Comparison of ENCODE assay signal across 7 cellular contexts in genomic region chr18:63979409-63979908, GRCh38. TPM values are rescaled to one million over a fixed set of nuclear protein-coding genes. Genes with fewer than 3 reads are reported as not detected.
DNase-seq lines count a peak whose midpoint lies in the region; ATAC-seq, FAIRE-seq and TF ChIP-seq lines count a peak whose summit lies in the region.

No MANE protein-coding gene starts in this region.

- H3K4me3 ChIP-seq in Peyer's patch, result peak overlapping the region in 2 of 4 donors; percentile 4 to 21
- H3K4me3 ChIP-seq in astrocyte of the spinal cord (ENCODE audit: low read depth, low read length), result peak overlapping the region; percentile 6
- peak overlapping the region in 3 of 4 donors; percentile 8 to 39 (median 10) for H3K4me3 ChIP-seq in gastrocnemius medialis

- intact Hi-C loops in gastrocnemius medialis (cut with DNase I; ENCODE audit: low total_unique reads), result loop anchor here (10.0 kb wide), 1 partner anchor 465 kb away; no protein-coding TSS in a partner anchor

- DNase-seq in G401 (ENCODE audit: low spot score) (peak; percentile 69), HTR-8/SVneo (ENCODE audit: insufficient read length, low spot score) (peak; percentile 25), Peyer's patch (peak in 2 of 3 donors; percentile 44 to 78), astrocyte of the spinal cord (ENCODE audit: low read depth, low spot score) (peak; percentile 73), hippocampal formation (lab: John Stamatoyannopoulos, UW) (peak; percentile 23 to 66), gastrocnemius medialis (peak; percentile 9 to 23)

- TF ChIP-seq POLR2A in Peyer's patch (IDR thresholded peaks at IDR 0.05) (no peak), gastrocnemius medialis (IDR thresholded peaks at IDR 0.05) (no peak)

- no peaks in the 10 kb centered on the region for H3K27me3 ChIP-seq in Peyer's patch
- no peaks in the 10 kb centered on the region for H3K27me3 ChIP-seq in gastrocnemius medialis

- peaks cover 0 to 8% (median 0%) of the 10 kb centered on the region in 4 donors for H3K4me1 ChIP-seq in Peyer's patch
- peaks cover 0 to 7% of the 10 kb centered on the region in 2 donors for H3K4me1 ChIP-seq in gastrocnemius medialis

- H3K9me3 ChIP-seq in Peyer's patch (no peaks in the 10 kb centered on the region), gastrocnemius medialis (no peaks in the 10 kb centered on the region)

- TF ChIP-seq CTCF in Peyer's patch (IDR thresholded peaks at IDR 0.05) (peak; percentile 50 to 87 (median 80)), astrocyte of the spinal cord (IDR thresholded peaks at IDR 0.05; ENCODE audit: low read depth, low read length) (peak; percentile 92), gastrocnemius medialis (IDR thresholded peaks at IDR 0.05 in 4 of 5, conservative IDR thresholded peaks at IDR 0.05 in 1 of 5) (peak; percentile 43 to 75 (median 55))

- no peak for FAIRE-seq in HTR-8/SVneo (lab: Jason Lieb, UNC)

- in situ Hi-C loops in G401 (cut with HindIII; ENCODE audit: low sequenced_read_pairs), result no loop called here
- in situ Hi-C loops in astrocyte of the spinal cord (cut with HindIII; ENCODE audit: low sequenced_read_pairs), result no loop called here
- in situ Hi-C loops in gastrocnemius medialis (cut with MboI; ENCODE audit: low sequenced_read_pairs in 4 of 4), result loop anchor here (25.0 kb wide), 1 partner anchor 467 kb away; no protein-coding TSS in a partner anchor

- ATAC-seq in GM21390 (IDR thresholded peaks at IDR 0.05; ENCODE audit: unreplicated experiment) (peak; percentile 71), gastrocnemius medialis (peak; percentile 50 to 78)

- peaks cover 0 to 39% (median 0%) of the 10 kb centered on the region in 3 donors for H3K36me3 ChIP-seq in Peyer's patch
- peaks cover 0 to 10% of the 10 kb centered on the region in 2 donors for H3K36me3 ChIP-seq in gastrocnemius medialis

- H3K27ac ChIP-seq in Peyer's patch (peak overlapping the region in 1 of 4 donors; percentile 33), gastrocnemius medialis (no peak overlapping the region)

RNA-seq across cellular contexts. Expression of gene SERPINB8, which starts 9.6 kb away (rescaled TPM):
- total RNA-seq in G401 (2014; rRNA removed; shearing (Covaris generic)), result not detected in 2 replicates
- 10 to 100 TPM in 3 of 4 donors, 1 to 10 TPM in 1; 6.6 to 20.2 (median 14.0) TPM for total RNA-seq in Peyer's patch
- total RNA-seq in gastrocnemius medialis, result 1 to 10 TPM in 3 of 4 donors, under 1 TPM in 1; 0.87 to 3.8 (median 1.6) TPM

RNA-seq across cellular contexts. Expression of gene HMSD, which starts 30.4 kb away (rescaled TPM):
- total RNA-seq in G401 (2014; rRNA removed; shearing (Covaris generic)), result not detected in 2 replicates
- not detected for total RNA-seq in Peyer's patch
- not detected for total RNA-seq in gastrocnemius medialis

Comparison
In these comparisons a context has a peak if more than half of its experiments do, and no peak if none do; other contexts are left out.
1. DNase-seq: peak in every context shown above with its lines; median percentile 73 in astrocyte of the spinal cord; 69 in G401; 61 in Peyer's patch; 44 in hippocampal formation; 25 in HTR-8/SVneo; 16 in gastrocnemius medialis.
2. in situ Hi-C loops: an anchor here in gastrocnemius medialis (25.0 kb wide); none called in G401 and astrocyte of the spinal cord.